1 cellular context compared by ENCODE assay signal in the genomic region with DNA sequence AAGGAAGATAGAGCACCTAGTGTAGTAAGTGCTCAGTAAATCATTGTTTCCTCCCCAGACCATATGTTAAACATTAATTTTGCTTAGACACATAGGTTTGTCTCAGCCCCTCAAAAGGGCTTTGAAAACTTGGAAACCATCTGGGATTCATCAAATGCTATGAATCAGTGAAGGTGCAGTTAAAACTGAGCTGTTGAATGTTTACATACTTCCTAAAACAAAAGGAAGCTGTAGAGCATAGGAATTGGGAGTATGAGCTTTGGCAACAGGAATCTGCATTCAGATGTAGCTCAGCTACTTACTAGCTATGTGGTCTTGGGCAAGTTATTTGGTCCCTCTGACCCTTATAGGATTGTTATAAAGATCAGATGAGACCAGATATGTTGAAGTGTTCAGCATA.
A peak's percentile ranks its signal among the peaks of the same experiment; 100 is the strongest.
TF ChIP-seq lines count a peak whose summit lies in the region.

No MANE protein-coding gene starts in this region.

TF ChIP-seq in IMR-90, 13 proteins besides CTCF, POLR2A, EP300 and RAD21:
- TF ChIP-seq MAFK (IDR thresholded peaks at IDR 0.05; ENCODE audit: low read depth, low read length) (no peak), CEBPB (IDR thresholded peaks at IDR 0.05; ENCODE audit: low read depth, low read length) (0 out of 2 replicates have a peak, but pooled peaks have one; percentile 35), FOS (IDR thresholded peaks at IDR 0.05; ENCODE audit: low read depth, low read length) (peak; percentile 36; the same call in 1 of the 2 replicates), RCOR1 (IDR thresholded peaks at IDR 0.05; ENCODE audit: insufficient replicate concordance, low read length) (no peak), NFE2L2 (IDR thresholded peaks at IDR 0.05; ENCODE audit: low read depth, low read length) (no peak), MXI1 (IDR thresholded peaks at IDR 0.05; ENCODE audit: borderline replicate concordance, low read depth, low read length) (no peak)
- TF ChIP-seq, protein P1, sequence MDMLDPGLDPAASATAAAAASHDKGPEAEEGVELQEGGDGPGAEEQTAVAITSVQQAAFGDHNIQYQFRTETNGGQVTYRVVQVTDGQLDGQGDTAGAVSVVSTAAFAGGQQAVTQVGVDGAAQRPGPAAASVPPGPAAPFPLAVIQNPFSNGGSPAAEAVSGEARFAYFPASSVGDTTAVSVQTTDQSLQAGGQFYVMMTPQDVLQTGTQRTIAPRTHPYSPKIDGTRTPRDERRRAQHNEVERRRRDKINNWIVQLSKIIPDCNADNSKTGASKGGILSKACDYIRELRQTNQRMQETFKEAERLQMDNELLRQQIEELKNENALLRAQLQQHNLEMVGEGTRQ (IDR thresholded peaks at IDR 0.05; ENCODE audit: low read depth, low read length): no peak
